ENCODE assay signal across 8 cellular contexts in genomic region chr6:114839019-114839418, GRCh38.
"Had no signal": no experiment of that assay in that cellular context is flagged by ENCODE, and none has a peak within 500 bp of the region (broad histone marks: within the 10 kb centered on the region; RNA-seq: fewer than 3 reads in every experiment).

No MANE protein-coding gene starts in this region.

- H3K27ac ChIP-seq: HL-60, KMS-11 had no signal

- FAIRE-seq: HTR-8/SVneo, K562 had no signal

- DNase-seq: IMR-90, KBM-7, KG1 had no signal

- ATAC-seq: K562 had no signal

- H3K4me3 Mint-ChIP-seq: IgD-negative memory B cell had no signal

- H3K4me1 Mint-ChIP-seq: IgD-negative memory B cell had no signal

- H3K9ac ChIP-seq: KMS-11 had no signal

- H3K4me3 ChIP-seq: K562 had no signal

- H3K4me2 ChIP-seq: KMS-11 had no signal

- H3K27me3 Mint-ChIP-seq: IgD-negative memory B cell had no signal

- H3K27ac Mint-ChIP-seq: IgD-negative memory B cell had no signal

- H3K36me3 Mint-ChIP-seq: IgD-negative memory B cell had no signal
